ENCODE assay signal across 8 cellular contexts in genomic region chr5:176536132-176536901, GRCh38. TPM values are rescaled to one million over a fixed set of nuclear protein-coding genes. Genes with fewer than 3 reads are reported as not detected.
DNase-seq lines count a peak whose midpoint lies in the region; ATAC-seq and TF ChIP-seq lines count a peak whose summit lies in the region.

No MANE protein-coding gene starts in this region.

- H3K4me3 ChIP-seq in mesodermal cell (ENCODE audit: extremely low read depth, insufficient read depth, low read length, poor library complexity, severe bottlenecking): peak overlapping the region; percentile 91

- ATAC-seq in HG02798 (IDR thresholded peaks at IDR 0.05; ENCODE audit: poor library complexity, unreplicated experiment) (peak; percentile 14), HG03378 (IDR thresholded peaks at IDR 0.05; ENCODE audit: unreplicated experiment) (no peak)

- H3K4me3 Mint-ChIP-seq in endothelial cell (ENCODE audit: unreplicated experiment): peak overlapping the region; percentile 95

- H3K9me3 Mint-ChIP-seq in endothelial cell (ENCODE audit: unreplicated experiment): no peaks in the 10 kb centered on the region

- H3K27me3 Mint-ChIP-seq in endothelial cell (ENCODE audit: unreplicated experiment): peaks cover 20% of the 10 kb centered on the region

- no peak for TF ChIP-seq CTCF in endothelial cell (IDR thresholded peaks at IDR 0.05; ENCODE audit: unreplicated experiment)

- H3K9me3 ChIP-seq in mesodermal cell (ENCODE audit: control insufficient read depth, low read length): no peaks in the 10 kb centered on the region

- peaks cover 11% of the 10 kb centered on the region for H3K36me3 Mint-ChIP-seq in endothelial cell (ENCODE audit: low read depth, unreplicated experiment)

- DNase-seq in ELF-1 (ENCODE audit: low read depth, low spot score) (peak; percentile 81), NOMO-1 (lab: John Stamatoyannopoulos, UW; ENCODE audit: unreplicated experiment in 2 of 2) (peak; percentile 70 to 77), endothelial cell (ENCODE audit: low spot score) (peak; percentile 79)
- peak; percentile 80 for DNase-seq in activated CD8-positive, alpha-beta memory T cell treated with anti-CD3 and anti-CD28 coated beads, Interleukin-2, amount 50 U/mL, for 4 hours
- peak; percentile 56 for DNase-seq in stimulated activated CD8-positive, alpha-beta memory T cell treated with anti-CD3 and anti-CD28 coated beads, Interleukin-15, amount 100 ng/mL, for 24 hours (ENCODE audit: low read depth)

- 0% methylated on average over 22 to 27 of the region's 43 CpGs for WGBS in mesodermal cell (ENCODE audit: insufficient coverage in 2 of 2), 2 experiments

- H3K27ac ChIP-seq in mesodermal cell (ENCODE audit: low read depth, low read length, severe bottlenecking): peak overlapping the region; percentile 99

- peaks cover 33% of the 10 kb centered on the region for H3K4me1 ChIP-seq in mesodermal cell (ENCODE audit: control insufficient read depth, insufficient read depth, low read length, poor library complexity, severe bottlenecking)

- peaks cover 33% of the 10 kb centered on the region for H3K36me3 ChIP-seq in mesodermal cell (ENCODE audit: control insufficient read depth, insufficient read depth, low read length)

- H3K4me1 Mint-ChIP-seq in endothelial cell (ENCODE audit: unreplicated experiment): peaks cover 57% of the 10 kb centered on the region

- H3K27ac Mint-ChIP-seq in endothelial cell (ENCODE audit: unreplicated experiment): peak overlapping the region; percentile 94

RNA-seq across cellular contexts. Expression of gene RNF44, which starts 0.9 kb away (rescaled TPM):
- 103 TPM for total RNA-seq in endothelial cell (ENCODE audit: unreplicated experiment)
- 85.4 TPM for polyA plus RNA-seq in mesodermal cell (2013, experiment 1 of 2)
- polyA plus RNA-seq in mesodermal cell (2013, experiment 2 of 2): 69.7 TPM

RNA-seq across cellular contexts. Expression of gene CDHR2, which starts 12.8 kb away (rescaled TPM):
- total RNA-seq in endothelial cell (ENCODE audit: unreplicated experiment): 0.85 TPM
- polyA plus RNA-seq in mesodermal cell (2013, experiment 1 of 2): not detected
- not detected for polyA plus RNA-seq in mesodermal cell (2013, experiment 2 of 2)
